ENCODE assay signal across 1 cellular context in genomic region chr21:42467613-42467983, GRCh38.
TF ChIP-seq lines count a peak whose summit lies in the region.

No MANE protein-coding gene starts in this region.

TF ChIP-seq in K562, 482 proteins besides CTCF, POLR2A, EP300 and RAD21:
- TF ChIP-seq, protein P1, sequence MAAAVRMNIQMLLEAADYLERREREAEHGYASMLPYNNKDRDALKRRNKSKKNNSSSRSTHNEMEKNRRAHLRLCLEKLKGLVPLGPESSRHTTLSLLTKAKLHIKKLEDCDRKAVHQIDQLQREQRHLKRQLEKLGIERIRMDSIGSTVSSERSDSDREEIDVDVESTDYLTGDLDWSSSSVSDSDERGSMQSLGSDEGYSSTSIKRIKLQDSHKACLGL (CRISPR knock-in tag; IDR thresholded peaks at IDR 0.05; ENCODE audit: borderline replicate concordance, poor library complexity, severe bottlenecking): no peak
- TF ChIP-seq GABPB1 (CRISPR knock-in tag; IDR thresholded peaks at IDR 0.05): 0 out of 2 replicates have a peak, but pooled peaks have one; percentile 10
- TF ChIP-seq SRSF7 (optimal IDR thresholded peaks at IDR 0.05; ENCODE audit: low read depth, low read length): no peak
- 0 out of 2 replicates have a peak, but pooled peaks have one; percentile 47 for TF ChIP-seq BACH1 (tag; IDR thresholded peaks at IDR 0.05)
- TF ChIP-seq, protein P2, sequence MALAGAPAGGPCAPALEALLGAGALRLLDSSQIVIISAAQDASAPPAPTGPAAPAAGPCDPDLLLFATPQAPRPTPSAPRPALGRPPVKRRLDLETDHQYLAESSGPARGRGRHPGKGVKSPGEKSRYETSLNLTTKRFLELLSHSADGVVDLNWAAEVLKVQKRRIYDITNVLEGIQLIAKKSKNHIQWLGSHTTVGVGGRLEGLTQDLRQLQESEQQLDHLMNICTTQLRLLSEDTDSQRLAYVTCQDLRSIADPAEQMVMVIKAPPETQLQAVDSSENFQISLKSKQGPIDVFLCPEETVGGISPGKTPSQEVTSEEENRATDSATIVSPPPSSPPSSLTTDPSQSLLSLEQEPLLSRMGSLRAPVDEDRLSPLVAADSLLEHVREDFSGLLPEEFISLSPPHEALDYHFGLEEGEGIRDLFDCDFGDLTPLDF (CRISPR knock-in tag; IDR thresholded peaks at IDR 0.05): no peak
